Comparison of ENCODE assay signal across 14 cellular contexts in genomic region chr3:37024820-37025405, GRCh38. TPM values are rescaled to one million over a fixed set of nuclear protein-coding genes. Genes with fewer than 3 reads are reported as not detected.
DNase-seq lines count a peak whose midpoint lies in the region; ATAC-seq and TF ChIP-seq lines count a peak whose summit lies in the region.
"Had no signal": no experiment of that assay in that cellular context is flagged by ENCODE, and none has a peak within 500 bp of the region (broad histone marks: within the 10 kb centered on the region; RNA-seq: fewer than 3 reads in every experiment).

No MANE protein-coding gene starts in this region.

- H3K4me1 ChIP-seq in heart right ventricle = peaks cover 9 to 54% (median 36%) of the 10 kb centered on the region in 9 donors

- peak; percentile 58 for ATAC-seq in GM18505 (IDR thresholded peaks at IDR 0.05; ENCODE audit: unreplicated experiment)
- ATAC-seq in GM21825 (IDR thresholded peaks at IDR 0.05; ENCODE audit: unreplicated experiment) = peak; percentile 61
- ATAC-seq in heart right ventricle = no peak
- ATAC-seq: activated CD8-positive, alpha-beta T cell treated with anti-CD3 and anti-CD28 coated beads, Interleukin-2, amount 10 ng/mL, durations not matched to agents 7 days and 5 days; left ventricle myocardium superior had no signal

- peaks cover 0 to 6% (median 0%) of the 10 kb centered on the region in 11 donors for H3K9me3 ChIP-seq in heart right ventricle
- H3K9me3 ChIP-seq: suprapubic skin had no signal

- peak; percentile 91 for DNase-seq in NOMO-1 treated with DMSO at 0.1 percent for 48 hours (lab: John Stamatoyannopoulos, UW; ENCODE audit: unreplicated experiment)
- DNase-seq in medulla oblongata (ENCODE audit: extremely low spot score) = peak; percentile 52
- DNase-seq in heart right ventricle = no peak
- DNase-seq in GM13976 (ENCODE audit: low spot score) = no peak
- no peak for DNase-seq in NCI-H1436 treated with DMSO at 0.1 percent for 48 hours (lab: John Stamatoyannopoulos, UW)
- DNase-seq: activated CD8-positive, alpha-beta T cell treated with anti-CD3 and anti-CD28 coated beads, Interleukin-2, amount 10 ng/mL, durations not matched to agents 7 days and 5 days; activated naive CD4-positive, alpha-beta T cell treated with anti-CD3 and anti-CD28 coated beads, Interleukin-2, amount 10 ng/mL, durations not matched to agents 7 days and 5 days; H9; left ventricle myocardium superior; NK-92 treated with Interleukin-12 subunit alpha and Interleukin-12 subunit beta, amount 100 ng/mL, for 24 hours had no signal

- intact Hi-C loops in heart right ventricle (cut with DNase I) = loop anchor here (5.0 to 10.0 kb wide), 2 partner anchors 187 to 190 kb away; no protein-coding TSS in a partner anchor

- H3K36me3 ChIP-seq in heart right ventricle = peaks cover 0 to 100% (median 47%) of the 10 kb centered on the region in 9 donors

- H3K4me3 ChIP-seq in heart right ventricle = no peak overlapping the region
- H3K4me3 ChIP-seq: cardiac muscle cell, suprapubic skin had no signal

- 95 to 99% methylated on average over 3 of the region's 3 CpGs for WGBS in heart right ventricle, 2 donors

- in situ Hi-C loops in GM13976 (cut with MboI; ENCODE audit: low sequenced_read_pairs, unreplicated experiment) = no loop called here

- no peak for TF ChIP-seq CTCF in heart right ventricle (IDR thresholded peaks at IDR 0.05)
- no peak for TF ChIP-seq CTCF in GM13976 (IDR thresholded peaks at IDR 0.05; ENCODE audit: borderline replicate concordance, control extremely low read depth, extremely low read depth, insufficient read depth, missing control alignments)

- H3K27ac ChIP-seq in heart right ventricle = peak overlapping the region in 4 of 10 donors; percentile 2 to 80 (median 37)
- H3K27ac ChIP-seq: cardiac muscle cell, suprapubic skin had no signal

- no peaks in the 10 kb centered on the region for H3K27me3 ChIP-seq in heart right ventricle
- H3K27me3 ChIP-seq: cardiac muscle cell, suprapubic skin had no signal

- no peak for TF ChIP-seq POLR2A in GM18505 (IDR thresholded peaks at IDR 0.05; ENCODE audit: borderline replicate concordance, extremely low read depth, insufficient read depth, insufficient read length)

RNA-seq across cellular contexts. Expression of gene MLH1, which starts 31.6 kb away (rescaled TPM):
- 10 to 100 TPM; 48.8 to 61.7 (median 52.5) TPM for total RNA-seq in heart right ventricle
- 10 to 100 TPM; 26.0 to 29.5 TPM for polyA plus RNA-seq in heart right ventricle

RNA-seq across cellular contexts. Expression of gene EPM2AIP1, which starts 32.0 kb away (rescaled TPM):
- 10 to 100 TPM; 21.0 to 36.3 (median 28.3) TPM for total RNA-seq in heart right ventricle
- polyA plus RNA-seq in heart right ventricle = 10 to 100 TPM in 1 of 2 donors, 1 to 10 TPM in 1; 6.1 to 13.6 TPM

Comparison
In these comparisons a context has a peak if more than half of its experiments do, and no peak if none do; other contexts are left out.
1. ATAC-seq: peak in GM18505 (single experiment) and GM21825 (single experiment); none in heart right ventricle (0 of 8).
2. DNase-seq: peak in NOMO-1 treated with DMSO at 0.1 percent for 48 hours (single experiment) and medulla oblongata (single experiment); none in heart right ventricle (0 of 2), GM13976 (single experiment) and NCI-H1436 treated with DMSO at 0.1 percent for 48 hours (single experiment).